1 cellular context compared by ENCODE assay signal in the genomic region with DNA sequence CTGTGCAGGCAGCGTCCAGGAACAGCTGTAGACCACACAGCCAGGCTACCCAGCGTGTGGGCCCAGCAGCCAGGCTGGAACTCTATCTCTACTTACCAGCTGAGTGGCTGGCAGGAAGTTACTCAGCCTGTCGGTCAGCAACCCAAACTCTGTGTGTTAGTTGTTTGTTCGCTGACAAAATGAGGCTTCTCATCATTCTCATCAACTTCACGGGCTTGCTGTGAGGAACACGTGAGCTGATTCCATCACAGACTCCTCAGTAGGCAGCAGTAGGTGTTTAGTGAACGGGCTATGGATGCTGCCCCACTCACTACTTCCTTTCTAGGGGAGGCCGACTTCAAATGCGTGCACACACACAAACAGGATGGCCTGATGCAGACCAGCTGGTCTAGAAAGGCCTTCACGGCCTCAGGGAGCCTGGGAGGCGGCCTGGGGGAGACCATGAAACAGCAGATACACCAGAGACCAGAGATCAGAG.
TF ChIP-seq lines count a peak whose summit lies in the region.

No MANE protein-coding gene starts in this region.

TF ChIP-seq in K562, 482 proteins besides CTCF, POLR2A, EP300 and RAD21 (continued from another document and continues in another):
- TF ChIP-seq, protein P1, sequence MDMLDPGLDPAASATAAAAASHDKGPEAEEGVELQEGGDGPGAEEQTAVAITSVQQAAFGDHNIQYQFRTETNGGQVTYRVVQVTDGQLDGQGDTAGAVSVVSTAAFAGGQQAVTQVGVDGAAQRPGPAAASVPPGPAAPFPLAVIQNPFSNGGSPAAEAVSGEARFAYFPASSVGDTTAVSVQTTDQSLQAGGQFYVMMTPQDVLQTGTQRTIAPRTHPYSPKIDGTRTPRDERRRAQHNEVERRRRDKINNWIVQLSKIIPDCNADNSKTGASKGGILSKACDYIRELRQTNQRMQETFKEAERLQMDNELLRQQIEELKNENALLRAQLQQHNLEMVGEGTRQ (CRISPR knock-in tag; IDR thresholded peaks at IDR 0.05): peak; percentile 56
- TF ChIP-seq NCOR1 (IDR thresholded peaks at IDR 0.05): peak; percentile 90
- no peak for TF ChIP-seq PCBP2 (IDR thresholded peaks at IDR 0.05; ENCODE audit: low read depth, low read length, poor library complexity, severe bottlenecking)
- no peak for TF ChIP-seq ZSCAN29 (IDR thresholded peaks at IDR 0.05)
- no peak for TF ChIP-seq NCOA4 (IDR thresholded peaks at IDR 0.05; ENCODE audit: partially characterized antibody)
- no peak for TF ChIP-seq CHD1 (IDR thresholded peaks at IDR 0.05; ENCODE audit: low read length)
- TF ChIP-seq, protein P2, sequence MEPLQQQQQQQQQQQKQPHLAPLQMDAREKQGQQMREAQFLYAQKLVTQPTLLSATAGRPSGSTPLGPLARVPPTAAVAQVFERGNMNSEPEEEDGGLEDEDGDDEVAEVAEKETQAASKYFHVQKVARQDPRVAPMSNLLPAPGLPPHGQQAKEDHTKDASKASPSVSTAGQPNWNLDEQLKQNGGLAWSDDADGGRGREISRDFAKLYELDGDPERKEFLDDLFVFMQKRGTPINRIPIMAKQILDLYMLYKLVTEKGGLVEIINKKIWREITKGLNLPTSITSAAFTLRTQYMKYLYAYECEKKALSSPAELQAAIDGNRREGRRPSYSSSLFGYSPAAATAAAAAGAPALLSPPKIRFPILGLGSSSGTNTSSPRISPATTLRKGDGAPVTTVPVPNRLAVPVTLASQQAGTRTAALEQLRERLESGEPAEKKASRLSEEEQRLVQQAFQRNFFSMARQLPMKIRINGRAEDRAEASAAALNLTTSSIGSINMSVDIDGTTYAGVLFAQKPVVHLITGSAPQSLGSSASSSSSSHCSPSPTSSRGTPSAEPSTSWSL (CRISPR knock-in tag; IDR thresholded peaks at IDR 0.05; ENCODE audit: borderline replicate concordance): no peak
- TF ChIP-seq SUPT5H (IDR thresholded peaks at IDR 0.05): no peak
- TF ChIP-seq MCM2 (IDR thresholded peaks at IDR 0.05; ENCODE audit: low read depth): no peak
- TF ChIP-seq ZNF133 (CRISPR knock-in tag; IDR thresholded peaks at IDR 0.05): no peak
- TF ChIP-seq THAP12 (CRISPR knock-in tag; IDR thresholded peaks at IDR 0.05): no peak
- TF ChIP-seq ZNF212 (CRISPR knock-in tag; IDR thresholded peaks at IDR 0.05): no peak
- TF ChIP-seq STAG1 (CRISPR knock-in tag; IDR thresholded peaks at IDR 0.05; ENCODE audit: borderline replicate concordance): no peak
- no peak for TF ChIP-seq KLF1 (tag; IDR thresholded peaks at IDR 0.05)
- TF ChIP-seq ZNF583 (CRISPR knock-in tag; IDR thresholded peaks at IDR 0.05): 0 out of 2 replicates have a peak, but pooled peaks have one; percentile 24
- TF ChIP-seq HEY1 (CRISPR knock-in tag; IDR thresholded peaks at IDR 0.05; ENCODE audit: borderline replicate concordance): no peak
- TF ChIP-seq, protein P3, sequence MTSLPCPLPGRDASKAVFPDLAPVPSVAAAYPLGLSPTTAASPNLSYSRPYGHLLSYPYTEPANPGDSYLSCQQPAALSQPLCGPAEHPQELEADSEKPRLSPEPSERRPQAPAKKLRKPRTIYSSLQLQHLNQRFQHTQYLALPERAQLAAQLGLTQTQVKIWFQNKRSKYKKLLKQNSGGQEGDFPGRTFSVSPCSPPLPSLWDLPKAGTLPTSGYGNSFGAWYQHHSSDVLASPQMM (CRISPR knock-in tag; IDR thresholded peaks at IDR 0.05): no peak
- TF ChIP-seq MIER1 (IDR thresholded peaks at IDR 0.05; ENCODE audit: low read depth): no peak
- no peak for TF ChIP-seq NBN (IDR thresholded peaks at IDR 0.05; ENCODE audit: low read depth)
- no peak; the same call in 1 of the 2 replicates for TF ChIP-seq SMAD3 (CRISPR knock-in tag; conservative IDR thresholded peaks at IDR 0.05)
- TF ChIP-seq ZNF354B (CRISPR knock-in tag; IDR thresholded peaks at IDR 0.05): no peak
- TF ChIP-seq ZFPM2 (CRISPR knock-in tag; IDR thresholded peaks at IDR 0.05): no peak
- TF ChIP-seq, protein P4, sequence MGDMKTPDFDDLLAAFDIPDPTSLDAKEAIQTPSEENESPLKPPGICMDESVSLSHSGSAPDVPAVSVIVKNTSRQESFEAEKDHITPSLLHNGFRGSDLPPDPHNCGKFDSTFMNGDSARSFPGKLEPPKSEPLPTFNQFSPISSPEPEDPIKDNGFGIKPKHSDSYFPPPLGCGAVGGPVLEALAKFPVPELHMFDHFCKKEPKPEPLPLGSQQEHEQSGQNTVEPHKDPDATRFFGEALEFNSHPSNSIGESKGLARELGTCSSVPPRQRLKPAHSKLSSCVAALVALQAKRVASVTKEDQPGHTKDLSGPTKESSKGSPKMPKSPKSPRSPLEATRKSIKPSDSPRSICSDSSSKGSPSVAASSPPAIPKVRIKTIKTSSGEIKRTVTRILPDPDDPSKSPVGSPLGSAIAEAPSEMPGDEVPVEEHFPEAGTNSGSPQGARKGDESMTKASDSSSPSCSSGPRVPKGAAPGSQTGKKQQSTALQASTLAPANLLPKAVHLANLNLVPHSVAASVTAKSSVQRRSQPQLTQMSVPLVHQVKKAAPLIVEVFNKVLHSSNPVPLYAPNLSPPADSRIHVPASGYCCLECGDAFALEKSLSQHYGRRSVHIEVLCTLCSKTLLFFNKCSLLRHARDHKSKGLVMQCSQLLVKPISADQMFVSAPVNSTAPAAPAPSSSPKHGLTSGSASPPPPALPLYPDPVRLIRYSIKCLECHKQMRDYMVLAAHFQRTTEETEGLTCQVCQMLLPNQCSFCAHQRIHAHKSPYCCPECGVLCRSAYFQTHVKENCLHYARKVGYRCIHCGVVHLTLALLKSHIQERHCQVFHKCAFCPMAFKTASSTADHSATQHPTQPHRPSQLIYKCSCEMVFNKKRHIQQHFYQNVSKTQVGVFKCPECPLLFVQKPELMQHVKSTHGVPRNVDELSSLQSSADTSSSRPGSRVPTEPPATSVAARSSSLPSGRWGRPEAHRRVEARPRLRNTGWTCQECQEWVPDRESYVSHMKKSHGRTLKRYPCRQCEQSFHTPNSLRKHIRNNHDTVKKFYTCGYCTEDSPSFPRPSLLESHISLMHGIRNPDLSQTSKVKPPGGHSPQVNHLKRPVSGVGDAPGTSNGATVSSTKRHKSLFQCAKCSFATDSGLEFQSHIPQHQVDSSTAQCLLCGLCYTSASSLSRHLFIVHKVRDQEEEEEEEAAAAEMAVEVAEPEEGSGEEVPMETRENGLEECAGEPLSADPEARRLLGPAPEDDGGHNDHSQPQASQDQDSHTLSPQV (IDR thresholded peaks at IDR 0.05): peak; percentile 90
- TF ChIP-seq POLR3A (IDR thresholded peaks at IDR 0.05; ENCODE audit: borderline replicate concordance, extremely low read depth, insufficient read depth, insufficient read length): no peak
- no peak for TF ChIP-seq EGR1 (conservative IDR thresholded peaks at IDR 0.05)
- TF ChIP-seq MYBL2 (IDR thresholded peaks at IDR 0.05; ENCODE audit: low read depth): no peak
- no peak for TF ChIP-seq MYBL2 (CRISPR knock-in tag; IDR thresholded peaks at IDR 0.05; ENCODE audit: borderline replicate concordance)
- TF ChIP-seq POLR2AphosphoS5 (IDR thresholded peaks at IDR 0.05; ENCODE audit: control insufficient read depth, insufficient read depth, low read depth, low read length): peak; percentile 70; the same call in 1 of the 2 replicates
- TF ChIP-seq FIP1L1 (IDR thresholded peaks at IDR 0.05; ENCODE audit: low read depth, low read length, poor library complexity, severe bottlenecking): no peak
- no peak for TF ChIP-seq KDM5B (IDR thresholded peaks at IDR 0.05; ENCODE audit: insufficient replicate concordance, low read depth, low read length)
- TF ChIP-seq, protein P5, sequence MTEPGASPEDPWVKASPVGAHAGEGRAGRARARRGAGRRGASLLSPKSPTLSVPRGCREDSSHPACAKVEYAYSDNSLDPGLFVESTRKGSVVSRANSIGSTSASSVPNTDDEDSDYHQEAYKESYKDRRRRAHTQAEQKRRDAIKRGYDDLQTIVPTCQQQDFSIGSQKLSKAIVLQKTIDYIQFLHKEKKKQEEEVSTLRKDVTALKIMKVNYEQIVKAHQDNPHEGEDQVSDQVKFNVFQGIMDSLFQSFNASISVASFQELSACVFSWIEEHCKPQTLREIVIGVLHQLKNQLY (CRISPR knock-in tag; conservative IDR thresholded peaks at IDR 0.05): no peak
- no peak for TF ChIP-seq HNRNPUL1 (IDR thresholded peaks at IDR 0.05; ENCODE audit: low read length)
- no peak for TF ChIP-seq ATF2 (CRISPR knock-in tag; IDR thresholded peaks at IDR 0.05)
- no peak for TF ChIP-seq NEUROD1 (IDR thresholded peaks at IDR 0.05; ENCODE audit: borderline replicate concordance, low read depth, low read length, partially characterized antibody)
- no peak for TF ChIP-seq SIN3A (IDR thresholded peaks at IDR 0.05; ENCODE audit: borderline replicate concordance in 2 of 2, control insufficient read depth in 1 of 2, low read depth in 2 of 2, low read length in 2 of 2)
- peak; percentile 75 for TF ChIP-seq TAL1 (IDR thresholded peaks at IDR 0.05)
- no peak for TF ChIP-seq FOS (IDR thresholded peaks at IDR 0.05; ENCODE audit: extremely low read depth, insufficient read length)
- peak; percentile 46; the same call in 1 of the 2 replicates for TF ChIP-seq CREM (IDR thresholded peaks at IDR 0.05; ENCODE audit: low read depth)
- no peak; the same call in 1 of the 2 replicates for TF ChIP-seq ZC3H11A (IDR thresholded peaks at IDR 0.05; ENCODE audit: low read depth, low read length)
- TF ChIP-seq PHF20 (IDR thresholded peaks at IDR 0.05; ENCODE audit: partially characterized antibody): no peak
- TF ChIP-seq, protein P6, sequence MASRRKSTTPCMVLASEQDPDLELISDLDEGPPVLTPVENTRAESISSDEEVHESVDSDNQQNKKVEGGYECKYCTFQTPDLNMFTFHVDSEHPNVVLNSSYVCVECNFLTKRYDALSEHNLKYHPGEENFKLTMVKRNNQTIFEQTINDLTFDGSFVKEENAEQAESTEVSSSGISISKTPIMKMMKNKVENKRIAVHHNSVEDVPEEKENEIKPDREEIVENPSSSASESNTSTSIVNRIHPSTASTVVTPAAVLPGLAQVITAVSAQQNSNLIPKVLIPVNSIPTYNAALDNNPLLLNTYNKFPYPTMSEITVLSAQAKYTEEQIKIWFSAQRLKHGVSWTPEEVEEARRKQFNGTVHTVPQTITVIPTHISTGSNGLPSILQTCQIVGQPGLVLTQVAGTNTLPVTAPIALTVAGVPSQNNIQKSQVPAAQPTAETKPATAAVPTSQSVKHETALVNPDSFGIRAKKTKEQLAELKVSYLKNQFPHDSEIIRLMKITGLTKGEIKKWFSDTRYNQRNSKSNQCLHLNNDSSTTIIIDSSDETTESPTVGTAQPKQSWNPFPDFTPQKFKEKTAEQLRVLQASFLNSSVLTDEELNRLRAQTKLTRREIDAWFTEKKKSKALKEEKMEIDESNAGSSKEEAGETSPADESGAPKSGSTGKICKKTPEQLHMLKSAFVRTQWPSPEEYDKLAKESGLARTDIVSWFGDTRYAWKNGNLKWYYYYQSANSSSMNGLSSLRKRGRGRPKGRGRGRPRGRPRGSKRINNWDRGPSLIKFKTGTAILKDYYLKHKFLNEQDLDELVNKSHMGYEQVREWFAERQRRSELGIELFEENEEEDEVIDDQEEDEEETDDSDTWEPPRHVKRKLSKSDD (conservative IDR thresholded peaks at IDR 0.05; ENCODE audit: low read length): no peak
- TF ChIP-seq BHLHE40 (IDR thresholded peaks at IDR 0.05; ENCODE audit: low read length): peak; percentile 93
- TF ChIP-seq, protein P7, sequence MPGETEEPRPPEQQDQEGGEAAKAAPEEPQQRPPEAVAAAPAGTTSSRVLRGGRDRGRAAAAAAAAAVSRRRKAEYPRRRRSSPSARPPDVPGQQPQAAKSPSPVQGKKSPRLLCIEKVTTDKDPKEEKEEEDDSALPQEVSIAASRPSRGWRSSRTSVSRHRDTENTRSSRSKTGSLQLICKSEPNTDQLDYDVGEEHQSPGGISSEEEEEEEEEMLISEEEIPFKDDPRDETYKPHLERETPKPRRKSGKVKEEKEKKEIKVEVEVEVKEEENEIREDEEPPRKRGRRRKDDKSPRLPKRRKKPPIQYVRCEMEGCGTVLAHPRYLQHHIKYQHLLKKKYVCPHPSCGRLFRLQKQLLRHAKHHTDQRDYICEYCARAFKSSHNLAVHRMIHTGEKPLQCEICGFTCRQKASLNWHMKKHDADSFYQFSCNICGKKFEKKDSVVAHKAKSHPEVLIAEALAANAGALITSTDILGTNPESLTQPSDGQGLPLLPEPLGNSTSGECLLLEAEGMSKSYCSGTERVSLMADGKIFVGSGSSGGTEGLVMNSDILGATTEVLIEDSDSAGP (CRISPR knock-in tag; IDR thresholded peaks at IDR 0.05): no peak
- TF ChIP-seq RBM39 (optimal IDR thresholded peaks at IDR 0.05; ENCODE audit: low read depth, low read length): no peak
- no peak for TF ChIP-seq IRF2 (CRISPR knock-in tag; IDR thresholded peaks at IDR 0.05)
- no peak for TF ChIP-seq ZNF12 (CRISPR knock-in tag; IDR thresholded peaks at IDR 0.05)
- TF ChIP-seq ZNF311 (CRISPR knock-in tag; IDR thresholded peaks at IDR 0.05): no peak
- peak; percentile 89 for TF ChIP-seq CBFA2T2 (conservative IDR thresholded peaks at IDR 0.05)
- no peak for TF ChIP-seq SREBF2 (CRISPR knock-in tag; IDR thresholded peaks at IDR 0.05)
- TF ChIP-seq RUNX1 (IDR thresholded peaks at IDR 0.05; ENCODE audit: low read depth): no peak
